In the genomic region with DNA sequence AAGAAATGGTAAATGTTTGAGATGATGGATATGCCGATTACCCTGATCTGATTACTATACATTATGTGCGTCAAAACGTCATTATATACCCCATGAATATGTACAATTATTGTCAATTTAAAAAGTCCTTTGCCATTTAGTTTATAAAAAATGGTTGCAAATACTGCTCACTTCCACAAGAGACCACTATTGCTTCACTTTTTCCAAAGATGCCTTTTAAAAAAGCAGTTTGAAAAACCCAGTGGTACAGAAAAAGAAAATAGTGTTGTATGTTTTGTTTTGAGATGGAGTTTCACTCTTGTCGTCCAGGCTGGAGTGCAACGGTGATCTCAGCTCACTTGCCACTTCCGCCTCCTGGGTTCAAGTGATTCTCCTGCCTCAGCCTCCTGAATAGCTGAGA, we compare ENCODE assay signal across 8 cellular contexts. TPM values are rescaled to one million over a fixed set of nuclear protein-coding genes. Genes with fewer than 3 reads are reported as not detected.
DNase-seq lines count a peak whose midpoint lies in the region; ATAC-seq, FAIRE-seq and TF ChIP-seq lines count a peak whose summit lies in the region.

No MANE protein-coding gene starts in this region.

- no peak overlapping the region for H2AFZ ChIP-seq in HepG2 (ENCODE audit: low read length)

- peaks cover 17% of the 10 kb centered on the region for H3F3A ChIP-seq in DOHH2 (ENCODE audit: control insufficient read depth, insufficient read depth)

- no peak for DNase-seq in HEK293T (ENCODE audit: extremely low spot score)
- peak; percentile 5 for DNase-seq in HepG2 (ENCODE audit: low spot score)
- DNase-seq in MG63, result no peak
- DNase-seq in head of caudate nucleus, result no peak
- no peak for DNase-seq in T-cell
- DNase-seq in activated T-cell treated with anti-CD3 and anti-CD28 coated beads, Interleukin-2, amount 50 U/mL, for 4 hours, result no peak

- TF ChIP-seq EP300 in HepG2 (IDR thresholded peaks at IDR 0.05; ENCODE audit: low read depth in 2 of 2, low read length in 2 of 2), result no peak
- no peak for TF ChIP-seq EP300 in HepG2 (CRISPR knock-in tag; IDR thresholded peaks at IDR 0.05; ENCODE audit: borderline replicate concordance)

- in situ Hi-C loops in HepG2 (cut with HindIII; ENCODE audit: extremely low pct_ligation_motif_present, low pct_unique_long_range_greater_than_20kb), result no loop called here

- no TSS peak for BruUV-seq in HepG2 (replicated peaks; lab: Mats Ljungman, UMichigan)

- CTCF ChIA-PET in HEK293T (lab: Yijun Ruan, JAX), result interaction anchor here (0.7 to 1.4 kb wide), 2 partner anchors 505 to 1135 kb away, joined by 3 read pairs; no protein-coding TSS in a partner anchor
- CTCF ChIA-PET in HepG2 (lab: Yijun Ruan, JAX; ENCODE audit: low intra/inter-chr PET ratio, low total read pairs), result no interaction called here
- CTCF ChIA-PET in T-cell (lab: Charles Lee), result interaction anchor here in 1 of 2 donors (0.6 kb wide), 1 partner anchor 633 kb away, joined by 3 read pairs; no protein-coding TSS in a partner anchor

- TF ChIP-seq CTCF in DOHH2 (IDR thresholded peaks at IDR 0.05; ENCODE audit: low read depth, low read length, poor library complexity, severe bottlenecking) (peak; percentile 53), HepG2 (CRISPR knock-in tag; IDR thresholded peaks at IDR 0.05) (peak; percentile 53)

- H3K4me1 ChIP-seq in DOHH2 (ENCODE audit: control insufficient read depth, low read length) (peaks cover 22% of the 10 kb centered on the region), HepG2 (ENCODE audit: insufficient read depth, low read length) (no peaks in the 10 kb centered on the region)

- intact Hi-C loops in HepG2 (cut with micrococcal nuclease; ENCODE audit: unreplicated experiment), result loop anchor here (2.0 kb wide), 1 partner anchor 1572 kb away; no protein-coding TSS in a partner anchor
- intact Hi-C loops in head of caudate nucleus (cut with DNase I), result no loop called here

- peaks cover 0 to 3% (median 0%) of the 10 kb centered on the region in 3 donors for H3K4me1 Mint-ChIP-seq in T-cell
- H3K4me1 Mint-ChIP-seq in activated T-cell treated with anti-CD3 and anti-CD28 coated beads, Interleukin-2, amount 50 U/mL, for 4 hours (ENCODE audit: low read depth), result no peaks in the 10 kb centered on the region

- H3K9me3 ChIP-seq in DOHH2 (ENCODE audit: control insufficient read depth, insufficient read depth, low read length), result no peaks in the 10 kb centered on the region
- H3K9me3 ChIP-seq in HepG2 (ENCODE audit: low read length), result no peaks in the 10 kb centered on the region
- no peaks in the 10 kb centered on the region for H3K9me3 ChIP-seq in MG63

- ATAC-seq in HepG2 (0 out of 3 replicates have a peak, but pooled peaks have one; percentile 22), T-cell (replicated peaks in 1 of 4) (no peak)
- no peak for ATAC-seq in activated T-cell treated with anti-CD3 and anti-CD28 coated beads, Interleukin-2, amount 50 U/mL, for 4 hours

- no peaks in the 10 kb centered on the region for H3K27me3 ChIP-seq in DOHH2 (ENCODE audit: control insufficient read depth, low read length)
- H3K27me3 ChIP-seq in HepG2 (ENCODE audit: control insufficient read depth in 1 of 2, insufficient read depth in 2 of 2, low read length in 2 of 2), result peaks cover 1 to 24% of the 10 kb centered on the region in 2 experiments; a peak in 2 of 5 replicates
- H3K27me3 ChIP-seq in MG63, result no peaks in the 10 kb centered on the region

- H3K4me3 Mint-ChIP-seq in T-cell, result no peak overlapping the region
- no peak overlapping the region for H3K4me3 Mint-ChIP-seq in activated T-cell treated with anti-CD3 and anti-CD28 coated beads, Interleukin-2, amount 50 U/mL, for 4 hours

- peaks cover 0 to 2% of the 10 kb centered on the region in 2 donors for H3K27me3 Mint-ChIP-seq in T-cell
- H3K27me3 Mint-ChIP-seq in activated T-cell treated with anti-CD3 and anti-CD28 coated beads, Interleukin-2, amount 50 U/mL, for 4 hours (ENCODE audit: low read depth), result no peaks in the 10 kb centered on the region

- H3K27ac Mint-ChIP-seq in T-cell, result no peak overlapping the region

- H3K27ac ChIP-seq in DOHH2 (ENCODE audit: low read depth, low read length), result no peak overlapping the region
- H3K27ac ChIP-seq in HepG2 (ENCODE audit: extremely low read length, insufficient read depth, low read length), result no peak overlapping the region

- no peaks in the 10 kb centered on the region for H3K9me3 Mint-ChIP-seq in T-cell
- no peaks in the 10 kb centered on the region for H3K9me3 Mint-ChIP-seq in activated T-cell treated with anti-CD3 and anti-CD28 coated beads, Interleukin-2, amount 50 U/mL, for 4 hours

- POLR2A ChIA-PET in HEK293T (lab: Yijun Ruan, JAX), result no interaction called here
- POLR2A ChIA-PET in HepG2 (lab: Yijun Ruan, JAX), result no interaction called here
- POLR2A ChIA-PET in T-cell (lab: Charles Lee), result no interaction called here

- FAIRE-seq in TTC549 (lab: Jason Lieb, UNC) (peak; percentile 74), HepG2 (lab: Jason Lieb, UNC) (no peak)

- no peak for TF ChIP-seq POLR2A in HepG2 (IDR thresholded peaks at IDR 0.05; ENCODE audit: insufficient read depth in 1 of 2, low read depth in 2 of 2, low read length in 2 of 2)

- no peak overlapping the region for H3K9ac ChIP-seq in HepG2 (ENCODE audit: insufficient read depth, low read depth, low read length)

- peak overlapping the region; percentile 21 for H3K4me2 ChIP-seq in DOHH2 (ENCODE audit: low read length)
- H3K4me2 ChIP-seq in HepG2 (ENCODE audit: low read depth, low read length), result no peak overlapping the region

- no peaks in the 10 kb centered on the region for H3K9me2 ChIP-seq in DOHH2 (replicated peaks; ENCODE audit: control insufficient read depth, low read length)

- H3K79me2 ChIP-seq in DOHH2 (ENCODE audit: control insufficient read depth, low read length) (no peaks in the 10 kb centered on the region), HepG2 (ENCODE audit: insufficient read depth, low read length) (no peaks in the 10 kb centered on the region)

- H3K4me3 ChIP-seq in DOHH2 (ENCODE audit: low read length), result no peak overlapping the region
- no peak overlapping the region for H3K4me3 ChIP-seq in HepG2 (replicated peaks in 1 of 3; ENCODE audit: insufficient read depth in 1 of 3, low read depth in 2 of 3, low read length in 3 of 3)
- H3K4me3 ChIP-seq in MG63, result no peak overlapping the region

- WGBS in HepG2 (ENCODE audit: low lambda C conversion rate), result 11% methylated on average over 6 of the region's 6 CpGs

- H3K36me3 Mint-ChIP-seq in T-cell, result no peaks in the 10 kb centered on the region
- peaks cover 3% of the 10 kb centered on the region for H3K36me3 Mint-ChIP-seq in activated T-cell treated with anti-CD3 and anti-CD28 coated beads, Interleukin-2, amount 50 U/mL, for 4 hours (ENCODE audit: insufficient read depth)

- no peak; the same call in 1 of the 2 replicates for TF ChIP-seq RAD21 in HepG2 (CRISPR knock-in tag; IDR thresholded peaks at IDR 0.05)

- no peaks in the 10 kb centered on the region for H3K36me3 ChIP-seq in DOHH2 (ENCODE audit: control insufficient read depth, low read length)
- no peaks in the 10 kb centered on the region for H3K36me3 ChIP-seq in HepG2 (replicated peaks in 1 of 2; ENCODE audit: control insufficient read depth in 1 of 2, insufficient read depth in 2 of 2, low read length in 2 of 2)
- H3K36me3 ChIP-seq in MG63, result no peaks in the 10 kb centered on the region

- H4K20me1 ChIP-seq in DOHH2 (ENCODE audit: control insufficient read depth, insufficient read depth, low read depth, low read length), result no peaks in the 10 kb centered on the region
- no peaks in the 10 kb centered on the region for H4K20me1 ChIP-seq in HepG2 (ENCODE audit: insufficient read depth, low read length)

TF ChIP-seq in HEK293T, 16 proteins besides CTCF, POLR2A, EP300 and RAD21:
- TF ChIP-seq ELF4 (IDR thresholded peaks at IDR 0.05) (no peak), BHLHE40 (IDR thresholded peaks at IDR 0.05; ENCODE audit: borderline replicate concordance) (no peak), ZNF384 (IDR thresholded peaks at IDR 0.05) (peak; percentile 43; the same call in 1 of the 2 replicates)

RNA-seq across cellular contexts. Expression of a gene that starts 39.3 kb away (rescaled TPM):
- total RNA-seq in HepG2 (2016; rRNA removed; fragmentation: Illumina TruSeq; extraction: Trizol) (13.8 and 14.3 TPM in 2 replicates), T-cell (100 to 1,000 TPM in 4 of 5 donors, 10 to 100 TPM in 1; 92.6 to 138 (median 113) TPM)
- total RNA-seq in HepG2 (2016; cell fraction: cytosol; rRNA removed; fragmentation: Illumina TruSeq; extraction: Trizol; ENCODE audit: low read depth), result 8.5 and 9.0 TPM in 2 replicates
- 13.5 and 14.4 TPM in 2 replicates for total RNA-seq in HepG2 (2016; cell fraction: insoluble cytoplasmic fraction; rRNA removed; fragmentation: Illumina TruSeq; extraction: Trizol)
- 15.4 and 16.6 TPM in 2 replicates for total RNA-seq in HepG2 (2016; cell fraction: membrane; rRNA removed; fragmentation: Illumina TruSeq; extraction: Trizol)
- total RNA-seq in HepG2 (2016; cell fraction: nucleus; rRNA removed; fragmentation: Illumina TruSeq; extraction: Trizol), result 22.3 and 25.8 TPM in 2 replicates
- polyA plus RNA-seq in HepG2 (2011; rRNA removed), result 25.8 and 28.0 TPM in 2 replicates
- 10.4 and 18.5 TPM in 2 replicates for polyA plus RNA-seq in HepG2 (2011; cell fraction: cytosol; rRNA removed)
- polyA plus RNA-seq in HepG2 (2011; cell fraction: nucleus; rRNA removed), result 23.8 and 36.5 TPM in 2 replicates
- 16.8 and 17.3 TPM in 2 replicates for polyA plus RNA-seq in HepG2 (2012)
- 3.5 and 4.9 TPM in 2 replicates for polyA plus RNA-seq in HepG2 (2016; cell fraction: cytosol; fragmentation: Illumina TruSeq; extraction: Trizol; ENCODE audit: low read depth)
- polyA plus RNA-seq in HepG2 (2016; cell fraction: insoluble cytoplasmic fraction; fragmentation: Illumina TruSeq; extraction: Trizol; ENCODE audit: low read depth), result 11.7 and 12.6 TPM in 2 replicates
- polyA plus RNA-seq in HepG2 (2016; cell fraction: membrane; fragmentation: Illumina TruSeq; extraction: Trizol; ENCODE audit: low read depth), result 7.5 and 8.7 TPM in 2 replicates
- 40.1 and 42.7 TPM in 2 replicates for polyA plus RNA-seq in HepG2 (2016; cell fraction: nucleus; fragmentation: Illumina TruSeq; extraction: Trizol; ENCODE audit: insufficient read depth, low read depth)
- 27.3 TPM in 2 replicates for polyA minus RNA-seq in HepG2 (2011; rRNA and poly(A)+ RNA removed; ENCODE audit: low replicate concordance)
- polyA minus RNA-seq in HepG2 (2011; cell fraction: cytosol; rRNA and poly(A)+ RNA removed), result 22.4 and 27.4 TPM in 2 replicates
- polyA minus RNA-seq in HepG2 (2011; cell fraction: nucleus; rRNA and poly(A)+ RNA removed), result 61.4 and 62.2 TPM in 2 replicates
- 11.0 and 20.5 TPM in 2 replicates for total RNA-seq in MG63 (2014; rRNA removed; shearing (Covaris generic); ENCODE audit: low replicate concordance)
- total RNA-seq in activated T-cell treated with anti-CD3 and anti-CD28 coated beads, Interleukin-2, amount 50 U/mL, for 4 hours, result 100 to 1,000 TPM in 1 of 3 donors, 10 to 100 TPM in 2; 94.0 to 138 (median 97.2) TPM
